Comparison of ENCODE assay signal across 26 cellular contexts in the genomic region with DNA sequence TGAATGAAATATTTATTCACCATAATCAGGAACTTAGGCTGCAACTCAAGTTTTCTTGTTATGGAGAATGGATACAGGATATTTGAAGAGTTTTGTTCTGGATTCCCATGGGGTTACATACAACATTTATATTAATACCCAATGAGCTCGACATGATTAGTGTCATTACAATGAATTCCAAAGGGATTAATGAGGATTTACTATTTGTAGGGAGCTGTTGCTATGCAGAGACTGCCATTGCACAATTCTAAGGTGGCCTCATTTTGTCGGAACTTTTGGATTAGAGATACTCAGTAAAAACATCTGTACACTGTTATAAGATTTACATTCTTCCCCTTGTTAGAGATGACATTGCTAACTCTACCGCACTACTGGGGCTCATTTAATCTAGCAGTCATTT.
"Had no signal": no experiment of that assay in that cellular context is flagged by ENCODE, and none has a peak within 500 bp of the region (broad histone marks: within the 10 kb centered on the region; RNA-seq: fewer than 3 reads in every experiment).

No MANE protein-coding gene starts in this region.

- H3K27me3 ChIP-seq: neutrophil, pancreas, right lobe of liver, sigmoid colon, stomach, thyroid gland, tibial nerve, upper lobe of left lung, vagina had no signal

- H3K4me1 ChIP-seq: pancreas, prostate gland, right lobe of liver, sigmoid colon, stomach, thyroid gland, tibial nerve, upper lobe of left lung, vagina had no signal

- H3K9me3 ChIP-seq: neutrophil, pancreas, prostate gland, right lobe of liver, sigmoid colon, stomach, thoracic aorta, thyroid gland, tibial nerve, upper lobe of left lung, vagina had no signal

- H3K27ac ChIP-seq: neutrophil, pancreas, prostate gland, right lobe of liver, sigmoid colon, stomach, thoracic aorta, thyroid gland, tibial nerve, upper lobe of left lung, vagina had no signal

- ATAC-seq: naive thymus-derived CD8-positive, alpha-beta T cell; natural killer cell treated with Interleukin-12 subunit alpha and Interleukin-12 subunit beta and Interleukin-15 and Interleukin-18, amount 100 ng/mL, for 72 hours; pancreas; right cardiac atrium; right lobe of liver; stimulated activated effector memory CD8-positive, alpha-beta T cell treated with anti-CD3 and anti-CD28 coated beads, Interleukin-12 subunit alpha, Interleukin-12 subunit beta, amount 100 ng/mL, for 72 hours; stimulated activated naive B cell treated with anti-CD40 and anti-IgM and Interleukin-4, amounts not matched to agents 10 μg/mL and 1 μg/mL and 100 μg/mL, for 72 hours had no signal

- H3K36me3 ChIP-seq: neutrophil, pancreas, prostate gland, right lobe of liver, sigmoid colon, stomach, thoracic aorta, thyroid gland, tibial nerve, upper lobe of left lung, vagina had no signal

- DNase-seq: naive thymus-derived CD8-positive, alpha-beta T cell; nephron progenitor cell; nucleus accumbens; pancreas; retina; right cardiac atrium; right lobe of liver; sigmoid colon; small intestine; stimulated activated CD4-positive, alpha-beta T cell treated with anti-CD3 and anti-CD28 coated beads, Interleukin-15, amount 100 ng/mL, for 24 hours; stimulated activated CD4-positive, alpha-beta T cell treated with anti-CD3 and anti-CD28 coated beads, Interleukin-2, amount 100 ng/mL, for 24 hours; stimulated activated CD4-positive, alpha-beta T cell treated with anti-CD3 and anti-CD28 coated beads, Interleukin-2, amount 100 ng/mL, for 48 hours; stimulated activated CD4-positive, alpha-beta T cell treated with anti-CD3 and anti-CD28 coated beads, Interleukin-4, amount 100 ng/mL, for 24 hours; stimulated activated naive B cell treated with anti-CD40 and anti-IgM and Interleukin-4, amounts not matched to agents 10 μg/mL and 1 μg/mL and 100 μg/mL, for 72 hours; stimulated activated naive CD4-positive, alpha-beta T cell treated with Interleukin-2 at 50 U/mL for 16 hours; stomach; thyroid gland; trophoblast cell; upper lobe of left lung had no signal

- H3K4me3 ChIP-seq: pancreas, prostate gland, right lobe of liver, sigmoid colon, stomach, thoracic aorta, thyroid gland, tibial nerve, upper lobe of left lung, vagina had no signal
